ENCODE assay signal across 16 cellular contexts in the genomic region with DNA sequence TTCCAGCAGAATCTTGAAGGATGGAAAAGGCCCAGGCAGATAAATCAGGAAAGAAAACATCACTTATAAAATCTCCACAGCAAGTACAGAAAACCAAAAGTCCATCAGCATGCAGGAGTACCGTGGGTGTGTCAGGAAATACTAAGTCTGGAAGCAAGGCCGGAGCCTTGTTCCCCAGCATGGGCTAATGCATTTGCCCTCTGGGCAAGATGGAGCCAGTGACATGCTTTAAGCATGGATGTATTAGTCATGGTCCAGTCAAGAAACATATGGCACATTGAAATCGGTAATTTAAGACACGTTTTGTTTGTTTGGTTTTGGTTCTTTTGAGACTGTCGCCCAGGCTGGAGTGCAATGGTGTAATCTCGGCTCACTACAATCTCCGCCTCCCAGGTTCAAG.
"Had no signal": no experiment of that assay in that cellular context is flagged by ENCODE, and none has a peak within 500 bp of the region (broad histone marks: within the 10 kb centered on the region; RNA-seq: fewer than 3 reads in every experiment).

No MANE protein-coding gene starts in this region.

- H3K9me3 ChIP-seq: esophagus squamous epithelium, left lung, transverse colon had no signal

- H3K36me3 ChIP-seq: esophagus squamous epithelium, left lung, transverse colon had no signal

- H3K4me3 ChIP-seq: esophagus squamous epithelium, left lung, transverse colon had no signal

- H3K9ac ChIP-seq: parathyroid adenoma had no signal

- H3K27me3 ChIP-seq: esophagus squamous epithelium, foreskin keratinocyte, left lung, transverse colon had no signal

- DNase-seq: activated CD4-positive, CD25-positive, alpha-beta regulatory T cell treated with anti-CD3 and anti-CD28 coated beads, Interleukin-2, amount 50 U/mL, for 72 hours; activated gamma-delta T cell; activated naive CD8-positive, alpha-beta T cell treated with anti-CD3 and anti-CD28 coated beads, Interleukin-2, amount 10 ng/mL, durations not matched to agents 7 days and 5 days; aorta; esophagus squamous epithelium; foreskin keratinocyte; head of caudate nucleus; left lung; retina; stimulated activated CD4-positive, alpha-beta T cell treated with anti-CD3 and anti-CD28 coated beads, Interleukin-15, amount 100 ng/mL, for 24 hours; stimulated activated CD4-positive, alpha-beta T cell treated with anti-CD3 and anti-CD28 coated beads, Interleukin-4, amount 100 ng/mL, for 4 hours; substantia nigra; T-helper 9 cell; transverse colon had no signal

- ATAC-seq: foreskin keratinocyte, left lung had no signal

- H3K4me1 ChIP-seq: parathyroid adenoma, transverse colon had no signal

- H3K27ac ChIP-seq: esophagus squamous epithelium, foreskin keratinocyte, parathyroid adenoma, transverse colon had no signal

- FAIRE-seq: islet of Langerhans had no signal
